ENCODE assay signal across 16 cellular contexts in the genomic region with DNA sequence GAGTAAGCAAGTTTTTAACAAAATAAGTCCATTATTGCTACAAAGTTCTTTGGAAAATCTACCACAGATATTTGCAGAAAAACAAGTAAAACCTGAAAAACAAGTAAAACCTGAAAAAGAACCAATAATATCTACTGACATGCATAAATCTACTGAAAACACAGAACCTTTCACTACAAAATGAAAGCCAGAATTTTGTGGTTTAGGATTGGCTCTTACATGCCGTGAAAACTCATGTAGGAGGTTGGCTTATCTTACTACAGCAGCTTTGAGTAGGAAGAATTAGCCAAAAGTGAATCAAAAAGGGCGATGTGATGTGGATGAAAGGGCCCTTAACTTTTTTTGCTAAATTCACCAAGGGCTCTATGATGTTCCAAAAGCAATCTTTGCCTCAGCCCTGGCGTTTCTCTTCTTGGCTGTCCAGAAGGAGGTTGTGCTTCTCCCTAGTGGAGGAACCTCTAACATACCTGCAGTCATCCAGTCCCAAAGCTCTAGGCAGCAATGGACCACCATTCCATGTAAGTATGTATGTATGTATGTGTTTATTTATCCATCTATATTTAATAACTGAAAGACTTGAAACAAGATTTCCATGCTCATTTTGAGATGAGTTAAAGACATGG.
DNase-seq lines count a peak whose midpoint lies in the region; ATAC-seq and TF ChIP-seq lines count a peak whose summit lies in the region.
"Had no signal": no experiment of that assay in that cellular context is flagged by ENCODE, and none has a peak within 500 bp of the region (broad histone marks: within the 10 kb centered on the region; RNA-seq: fewer than 3 reads in every experiment).

No MANE protein-coding gene starts in this region.

- H3K4me3 ChIP-seq in SK-N-SH (ENCODE audit: low read depth in 2 of 2, low read length in 1 of 2) (no peak overlapping the region), body of pancreas (no peak overlapping the region)
- H3K4me3 ChIP-seq: A549, SK-N-MC had no signal

- H3K9me2 ChIP-seq in SK-N-SH, result no peaks in the 10 kb centered on the region

- H3K27ac ChIP-seq in SK-N-SH (ENCODE audit: low read depth in 2 of 2, low read length in 1 of 2) (no peak overlapping the region), body of pancreas (no peak overlapping the region)
- H3K27ac ChIP-seq: A549, C4-2B, SK-N-MC had no signal

- H3K27me3 ChIP-seq in SK-N-SH (ENCODE audit: insufficient read depth) (no peaks in the 10 kb centered on the region), body of pancreas (no peaks in the 10 kb centered on the region)

- POLR2A ChIA-PET in SK-N-SH (lab: Yijun Ruan, JAX), result no interaction called here

- H4K20me1 ChIP-seq in SK-N-SH (ENCODE audit: insufficient read depth), result no peaks in the 10 kb centered on the region

- H3K9ac ChIP-seq in SK-N-SH, result no peak overlapping the region

- intact Hi-C loops in body of pancreas (cut with DNase I), result no loop called here

- no peak for TF ChIP-seq RAD21 in SK-N-SH (IDR thresholded peaks at IDR 0.05; ENCODE audit: low read length)

- no peaks in the 10 kb centered on the region for H3K79me2 ChIP-seq in SK-N-SH (ENCODE audit: insufficient read depth)

- H3K4me1 ChIP-seq in SK-N-SH (ENCODE audit: control insufficient read depth in 1 of 2, insufficient read depth in 2 of 2, low read depth in 1 of 2, low read length in 1 of 2), result no peaks in the 10 kb centered on the region
- peaks cover 19% of the 10 kb centered on the region for H3K4me1 ChIP-seq in body of pancreas
- H3K4me1 ChIP-seq: A549 had no signal

- no peak for TF ChIP-seq POLR2A in body of pancreas (IDR thresholded peaks at IDR 0.05)

- H3K9me3 ChIP-seq in SK-N-SH, result no peaks in the 10 kb centered on the region
- no peaks in the 10 kb centered on the region for H3K9me3 ChIP-seq in body of pancreas
- H3K9me3 ChIP-seq: A549 had no signal

- no peaks in the 10 kb centered on the region for H3F3A ChIP-seq in SK-N-SH (replicated peaks; ENCODE audit: insufficient read depth)

- no peak for TF ChIP-seq EP300 in SK-N-SH (IDR thresholded peaks at IDR 0.05; ENCODE audit: borderline replicate concordance in 1 of 2, low read depth in 1 of 2, low read length in 1 of 2)

- CTCF ChIA-PET in SK-N-SH (lab: Yijun Ruan, JAX), result interaction anchor here (1.1 to 1.3 kb wide), 3 partner anchors 8 to 27 kb away, joined by 3 read pairs; no protein-coding TSS in a partner anchor

- 0 out of 2 replicates have a peak overlapping the region, but pooled peaks have one; percentile 20 for H2AFZ ChIP-seq in SK-N-SH (ENCODE audit: low read depth)

- DNase-seq in SK-N-SH (no peak), NCI-H1048 (lab: John Stamatoyannopoulos, UW) (peak; percentile 4), body of pancreas (peak in 1 of 4 donors; percentile 14), NCI-H526 treated with DMSO at 0.1 percent for 48 hours (lab: John Stamatoyannopoulos, UW) (no peak), globus pallidus (ENCODE audit: low spot score) (no peak), NCI-H226 (no peak), NCI-H128 (lab: John Stamatoyannopoulos, UW; ENCODE audit: unreplicated experiment) (no peak)
- DNase-seq: Karpas-422; MM.1S; NCI-H1930; NCI-H524; NK-92 treated with Interleukin-12 subunit alpha and Interleukin-12 subunit beta, amount 100 ng/mL, for 24 hours had no signal

- no peaks in the 10 kb centered on the region for H3K36me3 ChIP-seq in SK-N-SH (replicated peaks in 1 of 2; ENCODE audit: control insufficient read depth in 1 of 2, insufficient read depth in 2 of 2, low read length in 1 of 2)
- H3K36me3 ChIP-seq in body of pancreas (replicated peaks in 1 of 2; ENCODE audit: insufficient read depth in 1 of 2, low read depth in 2 of 2), result no peaks in the 10 kb centered on the region

- 27% methylated on average over 3 of the region's 3 CpGs for WGBS in SK-N-SH (ENCODE audit: low lambda C conversion rate)
- WGBS in body of pancreas, 2 donors, result 49 to 56% methylated on average over 3 of the region's 3 CpGs

- TF ChIP-seq CTCF in SK-N-SH (IDR thresholded peaks at IDR 0.05) (no peak), body of pancreas (IDR thresholded peaks at IDR 0.05) (no peak)

- ATAC-seq in SK-N-SH treated with all-trans-retinoic acid at 6 μM for 48 hours, result no peak
- peak; percentile 58 for ATAC-seq in body of pancreas
- ATAC-seq: A549 had no signal

- no peak overlapping the region for H3K4me2 ChIP-seq in SK-N-SH
- H3K4me2 ChIP-seq: A549 had no signal

TF ChIP-seq in SK-N-SH, 30 proteins besides CTCF, POLR2A, EP300 and RAD21 (continues in another document):
- TF ChIP-seq FOXJ3 (CRISPR knock-in tag; IDR thresholded peaks at IDR 0.05), result no peak
- no peak for TF ChIP-seq MXI1 (IDR thresholded peaks at IDR 0.05; ENCODE audit: low read depth, low read length)
- TF ChIP-seq IRF3 (IDR thresholded peaks at IDR 0.05; ENCODE audit: low read depth, low read length), result no peak
- TF ChIP-seq GATA2 (CRISPR knock-in tag; IDR thresholded peaks at IDR 0.05), result no peak
- TF ChIP-seq, protein P1, sequence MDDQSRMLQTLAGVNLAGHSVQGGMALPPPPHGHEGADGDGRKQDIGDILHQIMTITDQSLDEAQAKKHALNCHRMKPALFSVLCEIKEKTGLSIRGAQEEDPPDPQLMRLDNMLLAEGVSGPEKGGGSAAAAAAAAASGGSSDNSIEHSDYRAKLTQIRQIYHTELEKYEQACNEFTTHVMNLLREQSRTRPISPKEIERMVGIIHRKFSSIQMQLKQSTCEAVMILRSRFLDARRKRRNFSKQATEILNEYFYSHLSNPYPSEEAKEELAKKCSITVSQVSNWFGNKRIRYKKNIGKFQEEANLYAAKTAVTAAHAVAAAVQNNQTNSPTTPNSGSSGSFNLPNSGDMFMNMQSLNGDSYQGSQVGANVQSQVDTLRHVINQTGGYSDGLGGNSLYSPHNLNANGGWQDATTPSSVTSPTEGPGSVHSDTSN (IDR thresholded peaks at IDR 0.05), result no peak
- no peak for TF ChIP-seq RXRA (IDR thresholded peaks at IDR 0.05; ENCODE audit: borderline replicate concordance, low read depth)
- no peak for TF ChIP-seq TCF12 (IDR thresholded peaks at IDR 0.05)
- TF ChIP-seq, protein P2, sequence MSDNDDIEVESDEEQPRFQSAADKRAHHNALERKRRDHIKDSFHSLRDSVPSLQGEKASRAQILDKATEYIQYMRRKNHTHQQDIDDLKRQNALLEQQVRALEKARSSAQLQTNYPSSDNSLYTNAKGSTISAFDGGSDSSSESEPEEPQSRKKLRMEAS (IDR thresholded peaks at IDR 0.05; ENCODE audit: low read depth), result no peak
- no peak for TF ChIP-seq NRF1 (IDR thresholded peaks at IDR 0.05; ENCODE audit: low read depth, low read length)
- no peak for TF ChIP-seq GABPA (IDR thresholded peaks at IDR 0.05; ENCODE audit: low read depth)
- TF ChIP-seq POLR2AphosphoS5 (IDR thresholded peaks at IDR 0.05; ENCODE audit: low read depth, low read length), result no peak
- no peak for TF ChIP-seq SIN3A (IDR thresholded peaks at IDR 0.05; ENCODE audit: borderline replicate concordance, low read depth, low read length)
- TF ChIP-seq SMC3 (IDR thresholded peaks at IDR 0.05; ENCODE audit: low read depth, low read length), result no peak

TF ChIP-seq in SK-N-SH treated with all-trans-retinoic acid at 6 μM for 48 hours, 23 proteins besides CTCF, POLR2A, EP300 and RAD21 (continues in another document):
- TF ChIP-seq PPARA (CRISPR knock-in tag; IDR thresholded peaks at IDR 0.05; ENCODE audit: borderline replicate concordance) (no peak), ZNF70 (CRISPR knock-in tag; IDR thresholded peaks at IDR 0.05) (no peak), ZFP30 (CRISPR knock-in tag; IDR thresholded peaks at IDR 0.05) (no peak), ZNF565 (CRISPR knock-in tag; conservative IDR thresholded peaks at IDR 0.05; ENCODE audit: low read depth) (no peak), TOX (CRISPR knock-in tag; IDR thresholded peaks at IDR 0.05; ENCODE audit: borderline replicate concordance) (no peak), ARNTL (CRISPR knock-in tag; IDR thresholded peaks at IDR 0.05; ENCODE audit: borderline replicate concordance, low read depth) (no peak), ISL1 (CRISPR knock-in tag; IDR thresholded peaks at IDR 0.05) (no peak), ZC3H10 (CRISPR knock-in tag; IDR thresholded peaks at IDR 0.05) (no peak), CREB5 (CRISPR knock-in tag; IDR thresholded peaks at IDR 0.05; ENCODE audit: low read depth) (no peak), ESRRG (CRISPR knock-in tag; IDR thresholded peaks at IDR 0.05) (no peak)
- TF ChIP-seq, protein P3, sequence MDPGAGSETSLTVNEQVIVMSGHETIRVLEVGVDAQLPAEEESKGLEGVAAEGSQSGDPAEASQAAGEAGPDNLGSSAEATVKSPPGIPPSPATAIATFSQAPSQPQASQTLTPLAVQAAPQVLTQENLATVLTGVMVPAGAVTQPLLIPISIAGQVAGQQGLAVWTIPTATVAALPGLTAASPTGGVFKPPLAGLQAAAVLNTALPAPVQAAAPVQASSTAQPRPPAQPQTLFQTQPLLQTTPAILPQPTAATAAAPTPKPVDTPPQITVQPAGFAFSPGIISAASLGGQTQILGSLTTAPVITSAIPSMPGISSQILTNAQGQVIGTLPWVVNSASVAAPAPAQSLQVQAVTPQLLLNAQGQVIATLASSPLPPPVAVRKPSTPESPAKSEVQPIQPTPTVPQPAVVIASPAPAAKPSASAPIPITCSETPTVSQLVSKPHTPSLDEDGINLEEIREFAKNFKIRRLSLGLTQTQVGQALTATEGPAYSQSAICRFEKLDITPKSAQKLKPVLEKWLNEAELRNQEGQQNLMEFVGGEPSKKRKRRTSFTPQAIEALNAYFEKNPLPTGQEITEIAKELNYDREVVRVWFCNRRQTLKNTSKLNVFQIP (CRISPR knock-in tag; IDR thresholded peaks at IDR 0.05; ENCODE audit: borderline replicate concordance, low read depth), result no peak
